9 cellular contexts compared by ENCODE assay signal in genomic region chr17:44376124-44376523, GRCh38. TPM values are rescaled to one million over a fixed set of nuclear protein-coding genes. Genes with fewer than 3 reads are reported as not detected.
DNase-seq lines count a peak whose midpoint lies in the region; ATAC-seq and TF ChIP-seq lines count a peak whose summit lies in the region.
"Had no signal": no experiment of that assay in that cellular context is flagged by ENCODE, and none has a peak within 500 bp of the region (broad histone marks: within the 10 kb centered on the region; RNA-seq: fewer than 3 reads in every experiment).

No MANE protein-coding gene starts in this region.

- peaks cover 0 to 80% of the 10 kb centered on the region in 2 donors for H3K27me3 ChIP-seq in tibial artery

- intact Hi-C loops in tibial artery (cut with DNase I; ENCODE audit: low total_unique reads): no loop called here

- H3K9me3 ChIP-seq in tibial artery: no peaks in the 10 kb centered on the region

- H3K27ac Mint-ChIP-seq in osteocyte (ENCODE audit: unreplicated experiment) (no peak overlapping the region), immature natural killer cell (no peak overlapping the region)
- H3K27ac Mint-ChIP-seq: stimulated activated naive B cell treated with anti-CD40 and anti-IgM and Interleukin-4, amounts not matched to agents 10 μg/mL and 1 μg/mL and 100 μg/mL, for 72 hours had no signal

- ATAC-seq in HG02870 (IDR thresholded peaks at IDR 0.05; ENCODE audit: unreplicated experiment): no peak
- ATAC-seq in HG03039 (IDR thresholded peaks at IDR 0.05; ENCODE audit: unreplicated experiment): no peak

- no peak for DNase-seq in GM12864 (ENCODE audit: low read depth)
- DNase-seq in NCI-H69 (lab: John Stamatoyannopoulos, UW): peak; percentile 25
- DNase-seq in erythroblast (lab: John Stamatoyannopoulos, UW): peak; percentile 33 to 55
- DNase-seq in osteocyte (ENCODE audit: extremely low spot score, unreplicated experiment): peak; percentile 82
- DNase-seq in tibial artery: no peak
- no peak for DNase-seq in immature natural killer cell
- DNase-seq: stimulated activated naive B cell treated with anti-CD40 and anti-IgM and Interleukin-4, amounts not matched to agents 10 μg/mL and 1 μg/mL and 100 μg/mL, for 72 hours had no signal

- no peaks in the 10 kb centered on the region for H3K4me1 Mint-ChIP-seq in osteocyte (ENCODE audit: unreplicated experiment)
- no peaks in the 10 kb centered on the region for H3K4me1 Mint-ChIP-seq in immature natural killer cell

- no peak overlapping the region for H3K27ac ChIP-seq in tibial artery

- TF ChIP-seq CTCF in GM12864 (IDR thresholded peaks at IDR 0.05; ENCODE audit: low read depth, low read length, missing control alignments): peak; percentile 75
- peak; percentile 37 for TF ChIP-seq CTCF in osteocyte (IDR thresholded peaks at IDR 0.05)
- TF ChIP-seq CTCF in tibial artery (IDR thresholded peaks at IDR 0.05): no peak

- peaks cover 8% of the 10 kb centered on the region for H3K27me3 Mint-ChIP-seq in osteocyte (ENCODE audit: unreplicated experiment)
- H3K27me3 Mint-ChIP-seq in immature natural killer cell (ENCODE audit: low read depth in 3 of 3): peaks cover 5 to 7% (median 6%) of the 10 kb centered on the region in 3 donors

- no peaks in the 10 kb centered on the region for H3K4me1 ChIP-seq in tibial artery

- H3K4me3 ChIP-seq in GM12864 (ENCODE audit: low read depth, low read length): no peak overlapping the region
- no peak overlapping the region for H3K4me3 ChIP-seq in tibial artery

- no peaks in the 10 kb centered on the region for H3K9me3 Mint-ChIP-seq in osteocyte (ENCODE audit: unreplicated experiment)
- no peaks in the 10 kb centered on the region for H3K9me3 Mint-ChIP-seq in immature natural killer cell
- H3K9me3 Mint-ChIP-seq: stimulated activated naive B cell treated with anti-CD40 and anti-IgM and Interleukin-4, amounts not matched to agents 10 μg/mL and 1 μg/mL and 100 μg/mL, for 72 hours had no signal

- no peak for TF ChIP-seq POLR2A in erythroblast (IDR thresholded peaks at IDR 0.05; ENCODE audit: low read length)

- no peaks in the 10 kb centered on the region for H3K36me3 ChIP-seq in tibial artery

- H3K4me3 Mint-ChIP-seq in osteocyte (ENCODE audit: unreplicated experiment): no peak overlapping the region
- H3K4me3 Mint-ChIP-seq in immature natural killer cell: no peak overlapping the region
- H3K4me3 Mint-ChIP-seq: stimulated activated naive B cell treated with anti-CD40 and anti-IgM and Interleukin-4, amounts not matched to agents 10 μg/mL and 1 μg/mL and 100 μg/mL, for 72 hours had no signal

- H3K36me3 Mint-ChIP-seq in osteocyte (ENCODE audit: unreplicated experiment) (no peaks in the 10 kb centered on the region), immature natural killer cell (no peaks in the 10 kb centered on the region)
- H3K36me3 Mint-ChIP-seq: stimulated activated naive B cell treated with anti-CD40 and anti-IgM and Interleukin-4, amounts not matched to agents 10 μg/mL and 1 μg/mL and 100 μg/mL, for 72 hours had no signal

RNA-seq across cellular contexts. Expression of gene FAM171A2, which starts 12.5 kb away (rescaled TPM):
- 26.1 and 26.9 TPM in 2 replicates for total RNA-seq in osteocyte
- polyA plus RNA-seq in immature natural killer cell: under 1 TPM in 1 of 3 donors, not detected in 2; 0.07 TPM

RNA-seq across cellular contexts. Expression of gene ITGA2B, which starts 13.3 kb away (rescaled TPM):
- 0.81 and 0.86 TPM in 2 replicates for total RNA-seq in osteocyte
- polyA plus RNA-seq in immature natural killer cell: 1 to 10 TPM; 1.9 to 9.3 (median 2.8) TPM

RNA-seq across cellular contexts. Expression of gene GRN, which starts 31.0 kb away (rescaled TPM):
- 574 and 620 TPM in 2 replicates for total RNA-seq in osteocyte
- polyA plus RNA-seq in immature natural killer cell: 100 to 1,000 TPM in 1 of 3 donors, 10 to 100 TPM in 2; 50.9 to 103 (median 73.3) TPM

RNA-seq across cellular contexts. Expression of gene SLC25A39, which starts 51.5 kb away (rescaled TPM):
- 109 and 122 TPM in 2 replicates for total RNA-seq in osteocyte
- polyA plus RNA-seq in immature natural killer cell: 100 to 1,000 TPM; 125 to 158 (median 127) TPM

Comparison
In these comparisons a context has a peak if more than half of its experiments do, and no peak if none do; other contexts are left out.
1. DNase-seq: peak in NCI-H69 (single experiment), erythroblast (2 of 2) and osteocyte (single experiment); none in GM12864 (single experiment), tibial artery (0 of 2) and immature natural killer cell (0 of 3).
2. CTCF ChIP-seq: peak in GM12864 (single experiment) and osteocyte (single experiment); none in tibial artery (0 of 2).